16 cellular contexts compared by ENCODE assay signal in the genomic region with DNA sequence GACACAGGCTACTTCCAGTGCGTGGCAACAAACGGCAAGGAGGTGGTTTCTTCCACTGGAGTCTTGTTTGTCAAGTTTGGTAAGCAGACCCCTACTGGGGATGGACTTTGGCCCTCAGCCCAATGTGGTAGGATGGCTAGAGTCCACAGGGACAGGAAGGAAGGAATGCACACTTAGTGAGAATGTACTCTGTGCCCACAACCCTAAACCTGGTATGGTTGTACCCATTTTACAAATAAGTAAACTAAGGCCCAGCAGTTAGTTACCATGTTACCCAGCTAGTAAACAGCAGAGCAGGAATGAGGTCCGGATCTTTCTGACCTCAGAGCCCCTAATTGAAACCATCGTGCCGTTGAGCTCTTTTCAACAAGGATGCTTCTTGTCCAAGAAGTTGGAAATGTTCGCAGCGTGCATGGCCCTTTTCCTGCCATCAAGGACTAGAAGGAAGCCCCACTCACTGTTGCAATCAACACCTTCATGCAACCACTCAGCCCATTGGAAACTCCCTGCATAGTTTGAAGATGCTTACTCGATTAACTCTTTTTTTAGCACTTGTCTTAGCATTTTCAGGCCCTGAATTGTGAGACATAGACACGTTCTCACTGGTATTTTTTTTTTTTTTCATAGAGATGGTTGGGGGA.
DNase-seq lines count a peak whose midpoint lies in the region; ATAC-seq and TF ChIP-seq lines count a peak whose summit lies in the region.
"Had no signal": no experiment of that assay in that cellular context is flagged by ENCODE, and none has a peak within 500 bp of the region (broad histone marks: within the 10 kb centered on the region; RNA-seq: fewer than 3 reads in every experiment).

No MANE protein-coding gene starts in this region.

- DNase-seq in AG10803 (ENCODE audit: low read depth) (peak; percentile 33), choroid plexus epithelial cell (ENCODE audit: low read depth) (peak; percentile 45), mesenchymal stem cell (no peak), glutamatergic neuron (no peak)
- DNase-seq: ACHN; C1 segment of cervical spinal cord; CD4-positive, alpha-beta T cell; DMS153; DMS79 treated with DMSO at 0.1 percent for 48 hours; EL; GM23248; H7 had no signal

- ATAC-seq in GM21515 (IDR thresholded peaks at IDR 0.05; ENCODE audit: unreplicated experiment) = no peak
- no peak for ATAC-seq in HG03521 (IDR thresholded peaks at IDR 0.05; ENCODE audit: unreplicated experiment)

- no peak overlapping the region for H3K4ac ChIP-seq in mesenchymal stem cell (ENCODE audit: low read depth in 1 of 2, low read length in 2 of 2)

- H3K27ac ChIP-seq in KMS-11 = peak overlapping the region; percentile 35
- H3K27ac ChIP-seq in mesenchymal stem cell (ENCODE audit: low read length, poor library complexity, severe bottlenecking) = no peak overlapping the region
- H3K27ac ChIP-seq: GM23248 had no signal

- no peak overlapping the region for H3K14ac ChIP-seq in mesenchymal stem cell (ENCODE audit: low read length in 2 of 2)

- no peak overlapping the region for H2BK120ac ChIP-seq in mesenchymal stem cell (ENCODE audit: low read depth, low read length)

- no peak overlapping the region for H3K18ac ChIP-seq in mesenchymal stem cell (ENCODE audit: low read depth in 1 of 2, low read length in 2 of 2)

- H3K4me3 Mint-ChIP-seq in glutamatergic neuron (ENCODE audit: unreplicated experiment) = no peak overlapping the region
- H3K4me3 Mint-ChIP-seq: B cell; CD4-positive, alpha-beta T cell had no signal

- no peaks in the 10 kb centered on the region for H3K79me2 ChIP-seq in KMS-11 (ENCODE audit: insufficient read depth, low read depth)

- no peaks in the 10 kb centered on the region for H3K9me3 ChIP-seq in mesenchymal stem cell (ENCODE audit: control insufficient read depth, low read length)

- no peaks in the 10 kb centered on the region for H3K36me3 ChIP-seq in KMS-11 (ENCODE audit: insufficient read depth)
- H3K36me3 ChIP-seq in mesenchymal stem cell (ENCODE audit: control insufficient read depth in 1 of 2, insufficient read depth in 2 of 2, low read depth in 1 of 2, low read length in 2 of 2) = peaks cover 6 to 7% of the 10 kb centered on the region in 2 experiments

- H2BK12ac ChIP-seq in mesenchymal stem cell (ENCODE audit: low read length in 2 of 2) = no peak overlapping the region

- H3K27me3 ChIP-seq in KMS-11 (ENCODE audit: insufficient read depth, low read depth) = no peaks in the 10 kb centered on the region
- H3K27me3 ChIP-seq in mesenchymal stem cell (ENCODE audit: control insufficient read depth in 1 of 2, insufficient read depth in 1 of 2, low read length in 2 of 2) = no peaks in the 10 kb centered on the region

- TF ChIP-seq CTCF in AG10803 (conservative IDR thresholded peaks at IDR 0.05; ENCODE audit: low read length) (no peak), KMS-11 (conservative IDR thresholded peaks at IDR 0.05; ENCODE audit: low read depth, low read length) (no peak), choroid plexus epithelial cell (conservative IDR thresholded peaks at IDR 0.05; ENCODE audit: low read depth, low read length) (no peak), glutamatergic neuron (IDR thresholded peaks at IDR 0.05; ENCODE audit: partially characterized antibody, unreplicated experiment) (no peak)

- H3K36me3 Mint-ChIP-seq in glutamatergic neuron (ENCODE audit: unreplicated experiment) = no peaks in the 10 kb centered on the region

- peak overlapping the region; percentile 49 for H4K8ac ChIP-seq in mesenchymal stem cell (ENCODE audit: low read length)

- H3K4me1 ChIP-seq in KMS-11 (ENCODE audit: low read depth, poor library complexity, severe bottlenecking) (peaks cover 54% of the 10 kb centered on the region), mesenchymal stem cell (ENCODE audit: control insufficient read depth, insufficient read depth, low read depth, low read length) (no peaks in the 10 kb centered on the region)

- no peak overlapping the region for H3K27ac Mint-ChIP-seq in glutamatergic neuron (ENCODE audit: unreplicated experiment)
- H3K27ac Mint-ChIP-seq: B cell; CD4-positive, alpha-beta T cell had no signal

- H3K4me3 ChIP-seq in AG10803 (ENCODE audit: low read length) (no peak overlapping the region), KMS-11 (IDR thresholded peaks at IDR 0.05; ENCODE audit: insufficient read depth, low read depth, low read length) (no peak overlapping the region), choroid plexus epithelial cell (ENCODE audit: low read depth, low read length) (no peak overlapping the region), mesenchymal stem cell (ENCODE audit: insufficient read depth in 1 of 2, low read depth in 1 of 2, low read length in 2 of 2) (no peak overlapping the region)
- H3K4me3 ChIP-seq: GM23248 had no signal

- H2AFZ ChIP-seq in KMS-11 (ENCODE audit: low read depth) (no peak overlapping the region), mesenchymal stem cell (ENCODE audit: low read depth, low read length) (no peak overlapping the region)
- H2AFZ ChIP-seq: GM23248 had no signal

- H4K91ac ChIP-seq in mesenchymal stem cell (ENCODE audit: low read length) = peak overlapping the region; percentile 64

- H2BK15ac ChIP-seq in mesenchymal stem cell (ENCODE audit: low read depth, poor library complexity, severe bottlenecking) = no peak overlapping the region

- peaks cover 2% of the 10 kb centered on the region for H3K9me3 Mint-ChIP-seq in glutamatergic neuron (ENCODE audit: unreplicated experiment)
- H3K9me3 Mint-ChIP-seq: CD4-positive, alpha-beta T cell had no signal

- H2BK5ac ChIP-seq in mesenchymal stem cell (ENCODE audit: low read depth, low read length, poor library complexity, severe bottlenecking) = no peak overlapping the region

- H2AK5ac ChIP-seq in mesenchymal stem cell (ENCODE audit: low read length, severe bottlenecking) = no peak overlapping the region

- no peaks in the 10 kb centered on the region for H3K4me1 Mint-ChIP-seq in glutamatergic neuron (ENCODE audit: low read depth, unreplicated experiment)
- H3K4me1 Mint-ChIP-seq: B cell had no signal

- H4K20me1 ChIP-seq in KMS-11 (ENCODE audit: insufficient read depth) = no peaks in the 10 kb centered on the region

- peaks cover 5% of the 10 kb centered on the region for H3K79me1 ChIP-seq in mesenchymal stem cell (replicated peaks; ENCODE audit: low read length, poor library complexity, severe bottlenecking)

- H3K23ac ChIP-seq in mesenchymal stem cell (ENCODE audit: low read length in 2 of 2) = no peak overlapping the region

- WGBS in mesenchymal stem cell = 97% methylated on average over 7 of the region's 9 CpGs

- no peak overlapping the region for H3K9ac ChIP-seq in KMS-11
- H3K9ac ChIP-seq in mesenchymal stem cell (ENCODE audit: low read length) = no peak overlapping the region
- H3K9ac ChIP-seq: GM23248 had no signal

- peaks cover 1% of the 10 kb centered on the region for H3K27me3 Mint-ChIP-seq in glutamatergic neuron (ENCODE audit: unreplicated experiment)
- H3K27me3 Mint-ChIP-seq: B cell; CD4-positive, alpha-beta T cell had no signal

- H3K4me2 ChIP-seq in KMS-11 (peak overlapping the region; percentile 52), mesenchymal stem cell (ENCODE audit: low read length, poor library complexity, severe bottlenecking) (no peak overlapping the region)

Comparison
In these comparisons a context has a peak if more than half of its experiments do, and no peak if none do; other contexts are left out.
1. DNase-seq: peak in AG10803 (single experiment) and choroid plexus epithelial cell (single experiment); none in mesenchymal stem cell (single experiment) and glutamatergic neuron (single experiment).